12 cellular contexts compared by ENCODE assay signal in the genomic region with DNA sequence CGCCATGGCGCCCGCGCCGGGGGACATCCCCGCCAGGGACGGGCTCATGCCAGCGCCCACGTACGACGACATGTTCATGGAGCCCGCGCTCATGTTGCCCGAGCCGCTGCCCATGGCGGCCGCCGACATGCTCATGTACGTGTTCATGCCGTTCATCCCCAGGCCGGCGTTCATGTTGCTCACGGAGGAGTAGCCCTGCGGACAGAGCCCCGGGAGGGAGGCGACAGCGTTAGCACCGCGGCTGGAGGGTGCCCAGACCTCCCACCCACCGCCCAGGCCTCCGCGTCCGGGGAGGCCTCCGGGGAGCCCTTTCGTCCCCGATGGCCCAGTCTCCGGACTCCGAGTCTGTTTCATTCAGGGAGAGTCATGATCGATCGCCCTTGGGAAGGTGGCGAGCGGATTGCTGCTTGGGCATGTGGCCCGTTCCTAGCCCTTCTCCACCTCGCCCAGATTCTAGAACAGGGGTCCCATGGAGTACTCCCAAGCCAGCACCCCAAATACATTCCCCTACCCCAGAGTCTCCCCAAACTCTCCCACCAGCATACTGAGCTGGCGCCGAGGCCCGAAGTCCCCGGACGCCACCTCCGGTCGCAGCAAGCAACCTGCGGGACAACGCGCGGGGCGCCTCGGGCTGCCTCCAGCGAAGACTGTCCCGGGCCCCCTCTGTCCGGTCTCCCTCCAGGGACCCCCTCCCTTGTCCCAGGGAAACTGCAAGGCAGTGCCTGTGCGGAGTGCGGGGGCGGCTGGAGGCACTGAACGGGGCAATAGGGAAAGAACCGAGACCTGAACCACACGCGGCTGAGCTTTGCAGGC. TPM values are rescaled to one million over a fixed set of nuclear protein-coding genes. Genes with fewer than 3 reads are reported as not detected.
DNase-seq lines count a peak whose midpoint lies in the region; ATAC-seq, FAIRE-seq and TF ChIP-seq lines count a peak whose summit lies in the region.
"Had no signal": no experiment of that assay in that cellular context is flagged by ENCODE, and none has a peak within 500 bp of the region (broad histone marks: within the 10 kb centered on the region; RNA-seq: fewer than 3 reads in every experiment).

No MANE protein-coding gene starts in this region.

- BruUV-seq in Calu3 (replicated peaks; lab: Mats Ljungman, UMichigan): no TSS peak

- peak overlapping the region; percentile 72 for H3K4me3 Mint-ChIP-seq in Calu3 (ENCODE audit: low read depth, unreplicated experiment)
- no peak overlapping the region for H3K4me3 Mint-ChIP-seq in activated T-cell treated with anti-CD3 and anti-CD28 coated beads, Interleukin-2, amount 50 U/mL, for 24 hours
- H3K4me3 Mint-ChIP-seq: activated CD4-positive, alpha-beta memory T cell treated with anti-CD3 and anti-CD28 coated beads for 36 hours had no signal

- intact Hi-C loops in Calu3 (cut with micrococcal nuclease; ENCODE audit: unreplicated experiment): no loop called here
- intact Hi-C loops in pancreas (cut with DNase I): loop anchor here in 1 of 3 donors (10.0 kb wide), 1 partner anchor 198 kb away; no protein-coding TSS in a partner anchor

- no peak overlapping the region for H3K27ac Mint-ChIP-seq in Calu3 (ENCODE audit: unreplicated experiment)
- H3K27ac Mint-ChIP-seq in activated T-cell treated with anti-CD3 and anti-CD28 coated beads, Interleukin-2, amount 50 U/mL, for 24 hours: no peak overlapping the region
- H3K27ac Mint-ChIP-seq: activated CD4-positive, alpha-beta memory T cell treated with anti-CD3 and anti-CD28 coated beads for 36 hours had no signal

- peaks cover 0 to 10% (median 2%) of the 10 kb centered on the region in 3 donors for H3K36me3 ChIP-seq in pancreas

- peaks cover 6% of the 10 kb centered on the region for H3K27me3 Mint-ChIP-seq in Calu3 (ENCODE audit: unreplicated experiment)
- H3K27me3 Mint-ChIP-seq in activated T-cell treated with anti-CD3 and anti-CD28 coated beads, Interleukin-2, amount 50 U/mL, for 24 hours: peaks cover 86% of the 10 kb centered on the region

- no peaks in the 10 kb centered on the region for H3K4me1 Mint-ChIP-seq in Calu3 (ENCODE audit: low read depth, unreplicated experiment)
- no peaks in the 10 kb centered on the region for H3K4me1 Mint-ChIP-seq in activated T-cell treated with anti-CD3 and anti-CD28 coated beads, Interleukin-2, amount 50 U/mL, for 24 hours (ENCODE audit: low read depth)

- peak in 3 of 4 donors; percentile 0 to 2 (median 0) for ATAC-seq in pancreas

- H3K27ac ChIP-seq in epithelial cell of prostate (peak overlapping the region; percentile 64), pancreas (peak overlapping the region; percentile 87 to 98 (median 95))

- H3K9me3 ChIP-seq in pancreas: no peaks in the 10 kb centered on the region

- H3K27me3 ChIP-seq in pancreas: no peaks in the 10 kb centered on the region

- TF ChIP-seq CTCF in Calu3 (IDR thresholded peaks at IDR 0.05; ENCODE audit: unreplicated experiment) (no peak), pancreas (IDR thresholded peaks at IDR 0.05) (no peak)

- FAIRE-seq in pancreas (lab: Jason Lieb, UNC): no peak

- no peaks in the 10 kb centered on the region for H3K9me3 Mint-ChIP-seq in Calu3 (ENCODE audit: low read depth, unreplicated experiment)
- no peaks in the 10 kb centered on the region for H3K9me3 Mint-ChIP-seq in activated T-cell treated with anti-CD3 and anti-CD28 coated beads, Interleukin-2, amount 50 U/mL, for 24 hours
- H3K9me3 Mint-ChIP-seq: activated CD4-positive, alpha-beta memory T cell treated with anti-CD3 and anti-CD28 coated beads for 36 hours had no signal

- H3K4me3 ChIP-seq in pancreas: peak overlapping the region; percentile 46 to 90 (median 78)

- CTCF ChIA-PET in Calu3 (lab: Charles Lee): no interaction called here

- peaks cover 6% of the 10 kb centered on the region for H3K36me3 Mint-ChIP-seq in Calu3 (ENCODE audit: insufficient read depth, unreplicated experiment)
- H3K36me3 Mint-ChIP-seq in activated T-cell treated with anti-CD3 and anti-CD28 coated beads, Interleukin-2, amount 50 U/mL, for 24 hours (ENCODE audit: low read depth): no peaks in the 10 kb centered on the region

- 0 to 1% methylated on average over 53 to 67 of the region's 67 CpGs for WGBS in pancreas, 2 donors

- H3K4me1 ChIP-seq in pancreas: peaks cover 0 to 10% (median 0%) of the 10 kb centered on the region in 3 donors

- peak; percentile 9 for DNase-seq in Calu3
- DNase-seq in NCI-H1105 treated with DMSO at 0.1 percent for 48 hours (lab: John Stamatoyannopoulos, UW): peak; percentile 8
- DNase-seq in epithelial cell of prostate (ENCODE audit: low read depth, low spot score): no peak
- DNase-seq in pancreas: peak; percentile 40 to 89 (median 64)
- no peak for DNase-seq in activated T-cell treated with anti-CD3 and anti-CD28 coated beads, Interleukin-2, amount 50 U/mL, for 24 hours
- no peak for DNase-seq in C1 segment of cervical spinal cord (lab: John Stamatoyannopoulos, UW)
- no peak for DNase-seq in NCI-H2029 (lab: John Stamatoyannopoulos, UW)
- no peak for DNase-seq in NCI-H1436 (lab: John Stamatoyannopoulos, UW)
- DNase-seq: activated CD4-positive, alpha-beta memory T cell treated with anti-CD3 and anti-CD28 coated beads for 36 hours; DMS 273 treated with DMSO at 0.1 percent for 48 hours had no signal

RNA-seq across cellular contexts. Expression of a gene that starts 1.2 kb away (rescaled TPM):
- 1.1 and 2.1 TPM in 2 replicates for total RNA-seq in Calu3 (2022)
- 10 to 100 TPM; 14.2 to 30.1 (median 18.3) TPM for total RNA-seq in pancreas
- 10 to 100 TPM; 15.6 to 30.4 TPM for polyA plus RNA-seq in pancreas
- total RNA-seq: activated CD4-positive, alpha-beta memory T cell treated with anti-CD3 and anti-CD28 coated beads for 36 hours; OCI-LY7; temporal lobe had no signal

Comparison
In these comparisons a context has a peak if more than half of its experiments do, and no peak if none do; other contexts are left out.
1. DNase-seq: peak in Calu3 (single experiment), NCI-H1105 treated with DMSO at 0.1 percent for 48 hours (single experiment) and pancreas (6 of 6); none in epithelial cell of prostate (single experiment), activated T-cell treated with anti-CD3 and anti-CD28 coated beads, Interleukin-2, amount 50 U/mL, for 24 hours (single experiment), C1 segment of cervical spinal cord (0 of 14), NCI-H2029 (single experiment) and NCI-H1436 (single experiment).